In genomic region chr2:54348672-54349071, GRCh38 we compare ENCODE assay signal across 26 cellular contexts.
DNase-seq lines count a peak whose midpoint lies in the region; ATAC-seq and TF ChIP-seq lines count a peak whose summit lies in the region.
"Had no signal": no experiment of that assay in that cellular context is flagged by ENCODE, and none has a peak within 500 bp of the region (broad histone marks: within the 10 kb centered on the region; RNA-seq: fewer than 3 reads in every experiment).

No MANE protein-coding gene starts in this region.

- H3K36me3 ChIP-seq in cardiac muscle cell, result no peaks in the 10 kb centered on the region
- no peaks in the 10 kb centered on the region for H3K36me3 ChIP-seq in mucosa of descending colon (ENCODE audit: low read depth)
- H3K36me3 ChIP-seq: stomach had no signal

- no peak overlapping the region for H3K4me3 Mint-ChIP-seq in activated CD8-positive, alpha-beta T cell treated with anti-CD3 and anti-CD28 coated beads, Interleukin-2, amount 10 ng/mL, durations not matched to agents 7 days and 5 days
- no peak overlapping the region for H3K4me3 Mint-ChIP-seq in naive thymus-derived CD8-positive, alpha-beta T cell
- H3K4me3 Mint-ChIP-seq: activated naive CD8-positive, alpha-beta T cell treated with anti-CD3 and anti-CD28 coated beads, Interleukin-2, amount 10 ng/mL, durations not matched to agents 7 days and 5 days; GM23338; memory B cell; naive B cell; type B pancreatic cell; WTC11 had no signal

- peak; percentile 66 for ATAC-seq in mucosa of descending colon
- no peak for ATAC-seq in HG02981 (IDR thresholded peaks at IDR 0.05; ENCODE audit: unreplicated experiment)
- ATAC-seq in activated CD8-positive, alpha-beta T cell treated with anti-CD3 and anti-CD28 coated beads, Interleukin-2, amount 10 ng/mL, durations not matched to agents 7 days and 5 days, result no peak
- ATAC-seq in naive thymus-derived CD8-positive, alpha-beta T cell, result no peak
- ATAC-seq: GM23338, WTC11 had no signal

- intact Hi-C loops in mucosa of descending colon (cut with DNase I, micrococcal nuclease), result no loop called here

- TF ChIP-seq CTCF in astrocyte of the cerebellum (IDR thresholded peaks at IDR 0.05; ENCODE audit: low read depth, low read length, missing control alignments) (no peak), cardiac muscle cell (IDR thresholded peaks at IDR 0.05; ENCODE audit: low read depth, low read length) (no peak), mucosa of descending colon (IDR thresholded peaks at IDR 0.05) (no peak)

- H3K27ac Mint-ChIP-seq in activated CD8-positive, alpha-beta T cell treated with anti-CD3 and anti-CD28 coated beads, Interleukin-2, amount 10 ng/mL, durations not matched to agents 7 days and 5 days, result no peak overlapping the region
- H3K27ac Mint-ChIP-seq in naive thymus-derived CD8-positive, alpha-beta T cell, result no peak overlapping the region
- H3K27ac Mint-ChIP-seq: activated naive CD8-positive, alpha-beta T cell treated with anti-CD3 and anti-CD28 coated beads, Interleukin-2, amount 10 ng/mL, durations not matched to agents 7 days and 5 days; GM23338; memory B cell; naive B cell; type B pancreatic cell; WTC11 had no signal

- H3K4me3 ChIP-seq in astrocyte of the cerebellum (ENCODE audit: low read depth, low read length) (no peak overlapping the region), cardiac muscle cell (no peak overlapping the region), mucosa of descending colon (no peak overlapping the region)
- H3K4me3 ChIP-seq: GM23338, stomach had no signal

- DNase-seq in COLO829 (ENCODE audit: low spot score) (peak; percentile 62), astrocyte of the cerebellum (ENCODE audit: low read depth) (peak; percentile 26), cardiac muscle cell (ENCODE audit: low read depth in 1 of 2, low spot score in 1 of 2) (peak; percentile 76 to 83), mucosa of descending colon (peak in 1 of 3 donors; percentile 44), HEK293T (ENCODE audit: extremely low spot score) (no peak)
- no peak for DNase-seq in activated CD8-positive, alpha-beta T cell treated with anti-CD3 and anti-CD28 coated beads, Interleukin-2, amount 10 ng/mL, durations not matched to agents 7 days and 5 days
- DNase-seq in naive thymus-derived CD8-positive, alpha-beta T cell, result no peak
- DNase-seq: activated CD4-positive, alpha-beta T cell treated with anti-CD3 and anti-CD28 coated beads, Interleukin-2, amount 50 U/mL, for 4 hours; activated CD8-positive, alpha-beta memory T cell treated with anti-CD3 and anti-CD28 coated beads, Interleukin-2, amount 50 U/mL, for 48 hours; activated naive CD8-positive, alpha-beta T cell treated with anti-CD3 and anti-CD28 coated beads, Interleukin-2, amount 10 ng/mL, durations not matched to agents 7 days and 5 days; C1 segment of cervical spinal cord; hippocampal formation; naive B cell; NCI-H1436 treated with DMSO at 0.1 percent for 48 hours; NCI-H2171; NCI-H524; stimulated activated CD4-positive, alpha-beta T cell treated with anti-CD3 and anti-CD28 coated beads, Interleukin-15, amount 100 ng/mL, for 24 hours; stomach; T-helper 9 cell had no signal

- H3K27me3 ChIP-seq in cardiac muscle cell, result no peaks in the 10 kb centered on the region
- H3K27me3 ChIP-seq: stomach had no signal

- no peaks in the 10 kb centered on the region for H3K36me3 Mint-ChIP-seq in activated CD8-positive, alpha-beta T cell treated with anti-CD3 and anti-CD28 coated beads, Interleukin-2, amount 10 ng/mL, durations not matched to agents 7 days and 5 days (ENCODE audit: low read depth)
- H3K36me3 Mint-ChIP-seq in naive thymus-derived CD8-positive, alpha-beta T cell, result peaks cover 0 to 5% (median 0%) of the 10 kb centered on the region in 3 donors
- H3K36me3 Mint-ChIP-seq: activated naive CD8-positive, alpha-beta T cell treated with anti-CD3 and anti-CD28 coated beads, Interleukin-2, amount 10 ng/mL, durations not matched to agents 7 days and 5 days; naive B cell; type B pancreatic cell; WTC11 had no signal

- CTCF ChIA-PET in activated CD8-positive, alpha-beta T cell treated with anti-CD3 and anti-CD28 coated beads, Interleukin-2, amount 10 ng/mL, durations not matched to agents 7 days and 5 days (lab: Charles Lee), result no interaction called here
- CTCF ChIA-PET in HEK293T (lab: Yijun Ruan, JAX), result no interaction called here

- peaks cover 32% of the 10 kb centered on the region for H3K27me3 Mint-ChIP-seq in activated CD8-positive, alpha-beta T cell treated with anti-CD3 and anti-CD28 coated beads, Interleukin-2, amount 10 ng/mL, durations not matched to agents 7 days and 5 days (ENCODE audit: low read depth)
- H3K27me3 Mint-ChIP-seq in naive thymus-derived CD8-positive, alpha-beta T cell, result peaks cover 2 to 25% (median 12%) of the 10 kb centered on the region in 5 donors

- H3K4me1 ChIP-seq in cardiac muscle cell (ENCODE audit: low read depth), result peaks cover 34% of the 10 kb centered on the region
- H3K4me1 ChIP-seq in mucosa of descending colon (ENCODE audit: low read depth), result peaks cover 7% of the 10 kb centered on the region
- H3K4me1 ChIP-seq: stomach had no signal

- H3K9me3 Mint-ChIP-seq in activated CD8-positive, alpha-beta T cell treated with anti-CD3 and anti-CD28 coated beads, Interleukin-2, amount 10 ng/mL, durations not matched to agents 7 days and 5 days (ENCODE audit: insufficient read depth), result no peaks in the 10 kb centered on the region
- H3K9me3 Mint-ChIP-seq in naive thymus-derived CD8-positive, alpha-beta T cell, result no peaks in the 10 kb centered on the region
- H3K9me3 Mint-ChIP-seq: activated naive CD8-positive, alpha-beta T cell treated with anti-CD3 and anti-CD28 coated beads, Interleukin-2, amount 10 ng/mL, durations not matched to agents 7 days and 5 days; GM23338; type B pancreatic cell; WTC11 had no signal

- no peak overlapping the region for H3K27ac ChIP-seq in cardiac muscle cell
- H3K27ac ChIP-seq: HL-60, RWPE1, stomach had no signal

- in situ Hi-C loops in astrocyte of the cerebellum (cut with HindIII; ENCODE audit: low sequenced_read_pairs), result no loop called here

- POLR2A ChIA-PET in activated CD8-positive, alpha-beta T cell treated with anti-CD3 and anti-CD28 coated beads, Interleukin-2, amount 10 ng/mL, durations not matched to agents 7 days and 5 days (lab: Charles Lee), result no interaction called here
- POLR2A ChIA-PET in naive thymus-derived CD8-positive, alpha-beta T cell (lab: Charles Lee), result no interaction called here
- POLR2A ChIA-PET in HEK293T (lab: Yijun Ruan, JAX), result no interaction called here

- H3K9me3 ChIP-seq in cardiac muscle cell (ENCODE audit: low read depth), result no peaks in the 10 kb centered on the region
- no peaks in the 10 kb centered on the region for H3K9me3 ChIP-seq in mucosa of descending colon
- H3K9me3 ChIP-seq: stomach had no signal

- H3K4me1 Mint-ChIP-seq in activated CD8-positive, alpha-beta T cell treated with anti-CD3 and anti-CD28 coated beads, Interleukin-2, amount 10 ng/mL, durations not matched to agents 7 days and 5 days (ENCODE audit: low read depth), result no peaks in the 10 kb centered on the region
- H3K4me1 Mint-ChIP-seq in naive thymus-derived CD8-positive, alpha-beta T cell, result no peaks in the 10 kb centered on the region
- H3K4me1 Mint-ChIP-seq: activated naive CD8-positive, alpha-beta T cell treated with anti-CD3 and anti-CD28 coated beads, Interleukin-2, amount 10 ng/mL, durations not matched to agents 7 days and 5 days; memory B cell; naive B cell had no signal

TF ChIP-seq in HEK293T, 16 proteins besides CTCF, POLR2A, EP300 and RAD21:
- no peak for TF ChIP-seq NFRKB (IDR thresholded peaks at IDR 0.05)
- no peak for TF ChIP-seq LEF1 (IDR thresholded peaks at IDR 0.05; ENCODE audit: borderline replicate concordance)
- no peak for TF ChIP-seq ZNF384 (IDR thresholded peaks at IDR 0.05)
- no peak for TF ChIP-seq ARNT (IDR thresholded peaks at IDR 0.05)
- no peak for TF ChIP-seq BHLHE40 (IDR thresholded peaks at IDR 0.05; ENCODE audit: borderline replicate concordance)
TF ChIP-seq in HEK293T: peak in this region for 0.

Comparison
In these comparisons a context has a peak if more than half of its experiments do, and no peak if none do; other contexts are left out.
1. DNase-seq: peak in COLO829 (single experiment), astrocyte of the cerebellum (single experiment) and cardiac muscle cell (2 of 2); none in activated CD8-positive, alpha-beta T cell treated with anti-CD3 and anti-CD28 coated beads, Interleukin-2, amount 10 ng/mL, durations not matched to agents 7 days and 5 days (single experiment), naive thymus-derived CD8-positive, alpha-beta T cell (0 of 10) and HEK293T (single experiment).